In the genomic region with DNA sequence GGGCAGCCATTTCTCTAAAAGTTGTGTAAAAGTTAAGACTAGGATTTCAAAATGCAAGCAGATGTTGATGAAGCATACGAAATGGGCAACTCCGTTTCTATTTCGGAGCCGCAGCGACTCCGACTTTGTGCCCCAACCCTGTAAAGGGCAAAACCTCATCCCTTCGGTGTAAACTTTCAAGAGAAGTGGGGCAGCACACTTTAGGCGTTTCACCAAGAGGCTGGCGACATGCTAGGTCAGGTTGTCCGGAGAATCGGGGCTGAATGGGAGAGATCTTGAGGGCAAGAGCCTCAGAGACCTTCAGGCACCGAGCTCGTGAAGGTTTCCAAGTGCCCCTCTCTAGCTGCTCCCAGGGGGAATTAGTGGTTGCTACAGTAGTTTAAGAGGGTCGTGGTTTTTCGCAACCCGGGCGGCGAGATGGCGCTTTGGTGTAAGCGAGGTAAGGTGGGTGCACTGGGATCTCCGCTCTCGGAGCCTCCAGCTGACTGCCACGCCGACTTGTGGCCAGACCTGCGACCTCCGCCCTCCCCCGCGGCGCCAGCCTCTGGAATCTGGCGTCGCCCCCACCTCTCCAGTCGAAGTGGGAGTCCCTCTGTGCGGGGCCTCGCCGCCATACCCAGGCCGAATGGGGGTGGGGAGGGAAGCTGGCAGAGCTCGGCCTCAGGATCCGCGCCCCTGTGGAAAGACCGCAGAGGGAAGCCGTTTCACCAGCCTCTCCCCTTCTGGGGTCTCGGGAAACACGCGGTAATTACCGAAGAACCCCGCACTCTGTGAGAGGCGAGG, we compare ENCODE assay signal across 8 cellular contexts. TPM values are rescaled to one million over a fixed set of nuclear protein-coding genes. Genes with fewer than 3 reads are reported as not detected.
DNase-seq lines count a peak whose midpoint lies in the region; ATAC-seq and TF ChIP-seq lines count a peak whose summit lies in the region.

No MANE protein-coding gene starts in this region.

- intact Hi-C loops in body of pancreas (cut with DNase I) (no loop called here), spleen (cut with DNase I; ENCODE audit: low total_unique reads) (no loop called here)

- peaks cover 41% of the 10 kb centered on the region for H3K4me1 ChIP-seq in KMS-11 (ENCODE audit: low read depth, poor library complexity, severe bottlenecking)
- H3K4me1 ChIP-seq in body of pancreas = peaks cover 48% of the 10 kb centered on the region
- H3K4me1 ChIP-seq in spleen = peaks cover 36 to 74% (median 45%) of the 10 kb centered on the region in 6 donors

- H3K4me3 ChIP-seq in KMS-11 (IDR thresholded peaks at IDR 0.05; ENCODE audit: insufficient read depth, low read depth, low read length) = peak overlapping the region; percentile 67
- H3K4me3 ChIP-seq in body of pancreas = peak overlapping the region; percentile 26 to 64
- peak overlapping the region; percentile 59 to 96 (median 73) for H3K4me3 ChIP-seq in spleen

- peak overlapping the region; percentile 95 for H3K4me2 ChIP-seq in KMS-11

- H3K36me3 ChIP-seq in KMS-11 (ENCODE audit: insufficient read depth) (no peaks in the 10 kb centered on the region), body of pancreas (replicated peaks in 1 of 2; ENCODE audit: insufficient read depth in 1 of 2, low read depth in 2 of 2) (no peaks in the 10 kb centered on the region), spleen (peaks cover 0 to 31% (median 0%) of the 10 kb centered on the region in 6 donors)

- H4K20me1 ChIP-seq in KMS-11 (ENCODE audit: insufficient read depth) = no peaks in the 10 kb centered on the region

- TF ChIP-seq POLR2A in body of pancreas (IDR thresholded peaks at IDR 0.05) (no peak), spleen (IDR thresholded peaks at IDR 0.05) (peak in 1 of 3 donors; percentile 17)

- H3K27ac Mint-ChIP-seq in T-helper 17 cell = peak overlapping the region; percentile 94

- H3K27me3 ChIP-seq in KMS-11 (ENCODE audit: insufficient read depth, low read depth) (no peaks in the 10 kb centered on the region), body of pancreas (no peaks in the 10 kb centered on the region), spleen (replicated peaks in 1 of 7) (no peaks in the 10 kb centered on the region)

- H3K9ac ChIP-seq in KMS-11 = peak overlapping the region; percentile 99

- H3K4me3 Mint-ChIP-seq in T-helper 17 cell = peak overlapping the region; percentile 96

- peak; percentile 88 for DNase-seq in D341Med (ENCODE audit: low spot score)
- DNase-seq in T-helper 17 cell = peak; percentile 43 to 56 (median 48)
- DNase-seq in body of pancreas = peak; percentile 74 to 82 (median 78)
- DNase-seq in iPS-NIHi11 (ENCODE audit: low spot score) = peak; percentile 86
- peak; percentile 93 for DNase-seq in spleen
- DNase-seq in 8988T = no peak

- TF ChIP-seq CTCF in KMS-11 (conservative IDR thresholded peaks at IDR 0.05; ENCODE audit: low read depth, low read length) (no peak), body of pancreas (IDR thresholded peaks at IDR 0.05) (peak in 4 of 7 experiments; percentile 34 to 42 (median 37)), spleen (IDR thresholded peaks at IDR 0.05 in 8 of 11, conservative IDR thresholded peaks at IDR 0.05 in 3 of 11) (peak in 3 of 11 experiments; percentile 8 to 33 (median 30))

- peak; percentile 21 for ATAC-seq in GM21529 (IDR thresholded peaks at IDR 0.05; ENCODE audit: unreplicated experiment)
- peak; percentile 32 for ATAC-seq in T-helper 17 cell
- ATAC-seq in body of pancreas = peak; percentile 37

- 0% methylated on average over 7 to 47 of the region's 47 CpGs for WGBS in body of pancreas, 2 donors
- WGBS in spleen, 5 donors = 0 to 1% (median 0%) methylated on average over 23 to 47 of the region's 47 CpGs

- H2AFZ ChIP-seq in KMS-11 (ENCODE audit: low read depth) = peak overlapping the region; percentile 44; the same call in 1 of the 2 replicates

- peaks cover 6% of the 10 kb centered on the region for H3K36me3 Mint-ChIP-seq in T-helper 17 cell (ENCODE audit: low read depth)

- no peaks in the 10 kb centered on the region for H3K9me3 ChIP-seq in T-helper 17 cell (ENCODE audit: control insufficient read depth, low read length, poor library complexity, severe bottlenecking)
- H3K9me3 ChIP-seq in body of pancreas = no peaks in the 10 kb centered on the region
- no peaks in the 10 kb centered on the region for H3K9me3 ChIP-seq in spleen

- H3K27me3 Mint-ChIP-seq in T-helper 17 cell = no peaks in the 10 kb centered on the region

- H3K79me2 ChIP-seq in KMS-11 (ENCODE audit: insufficient read depth, low read depth) = peaks cover 29% of the 10 kb centered on the region

- peak overlapping the region; percentile 93 for H3K27ac ChIP-seq in KMS-11
- H3K27ac ChIP-seq in body of pancreas = peak overlapping the region; percentile 98 to 100 (median 100)
- peak overlapping the region; percentile 99 to 100 (median 100) for H3K27ac ChIP-seq in spleen

- H3K4me1 Mint-ChIP-seq in T-helper 17 cell = peaks cover 31% of the 10 kb centered on the region

RNA-seq across cellular contexts. Expression of gene HEXIM2, which starts 1.0 kb away (rescaled TPM):
- total RNA-seq in T-helper 17 cell (10 to 100 TPM in 1 of 2 donors, 1 to 10 TPM in 1; 1.5 to 12.3 TPM), body of pancreas (10 to 100 TPM in 1 of 2 donors, 1 to 10 TPM in 1; 5.9 to 10.1 TPM), spleen (1 to 10 TPM; 4.0 to 9.4 (median 6.1) TPM)
- polyA plus RNA-seq in spleen = 10 to 100 TPM in 1 of 3 donors, 1 to 10 TPM in 2; 8.7 to 10.4 (median 9.9) TPM

RNA-seq across cellular contexts. Expression of gene HEXIM1, which starts 12.4 kb away (rescaled TPM):
- 10 to 100 TPM; 52.4 to 71.8 TPM for total RNA-seq in T-helper 17 cell
- 10 to 100 TPM; 13.8 to 15.3 TPM for total RNA-seq in body of pancreas
- total RNA-seq in spleen = 10 to 100 TPM; 23.4 to 43.1 (median 27.8) TPM
- 10 to 100 TPM; 12.9 to 26.7 (median 15.1) TPM for polyA plus RNA-seq in spleen

RNA-seq across cellular contexts. Expression of gene ACBD4, which starts 25.2 kb away (rescaled TPM):
- 10 to 100 TPM; 13.6 to 18.9 TPM for total RNA-seq in T-helper 17 cell
- total RNA-seq in body of pancreas = 10 to 100 TPM; 20.8 to 21.1 TPM
- 10 to 100 TPM; 14.1 to 24.6 (median 20.2) TPM for total RNA-seq in spleen
- polyA plus RNA-seq in spleen = 10 to 100 TPM; 22.8 to 32.8 (median 31.8) TPM

RNA-seq across cellular contexts. Expression of gene PLCD3, which starts 28.4 kb away (rescaled TPM):
- 1 to 10 TPM; 3.7 to 5.0 TPM for total RNA-seq in T-helper 17 cell
- total RNA-seq in body of pancreas = 10 to 100 TPM in 1 of 2 donors, 1 to 10 TPM in 1; 5.4 to 23.4 TPM
- 1 to 10 TPM; 2.8 to 9.9 (median 7.1) TPM for total RNA-seq in spleen
- polyA plus RNA-seq in spleen = 1 to 10 TPM; 1.5 to 3.5 (median 3.4) TPM
